1 cellular context compared by ENCODE assay signal in genomic region chr1:193680247-193680923, GRCh38.
TF ChIP-seq lines count a peak whose summit lies in the region.

No MANE protein-coding gene starts in this region.

TF ChIP-seq in IMR-90, 13 proteins besides CTCF, POLR2A, EP300 and RAD21 (continued from another document):
- TF ChIP-seq, protein P1, sequence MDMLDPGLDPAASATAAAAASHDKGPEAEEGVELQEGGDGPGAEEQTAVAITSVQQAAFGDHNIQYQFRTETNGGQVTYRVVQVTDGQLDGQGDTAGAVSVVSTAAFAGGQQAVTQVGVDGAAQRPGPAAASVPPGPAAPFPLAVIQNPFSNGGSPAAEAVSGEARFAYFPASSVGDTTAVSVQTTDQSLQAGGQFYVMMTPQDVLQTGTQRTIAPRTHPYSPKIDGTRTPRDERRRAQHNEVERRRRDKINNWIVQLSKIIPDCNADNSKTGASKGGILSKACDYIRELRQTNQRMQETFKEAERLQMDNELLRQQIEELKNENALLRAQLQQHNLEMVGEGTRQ (IDR thresholded peaks at IDR 0.05; ENCODE audit: low read depth, low read length), result no peak
- TF ChIP-seq RFX5 (IDR thresholded peaks at IDR 0.05; ENCODE audit: low read depth, low read length) (no peak), MAZ (IDR thresholded peaks at IDR 0.05; ENCODE audit: borderline replicate concordance, low read depth, low read length) (no peak), RCOR1 (IDR thresholded peaks at IDR 0.05; ENCODE audit: insufficient replicate concordance, low read length) (no peak), CHD1 (IDR thresholded peaks at IDR 0.05; ENCODE audit: low read depth, low read length) (no peak), NFE2L2 (IDR thresholded peaks at IDR 0.05; ENCODE audit: low read depth, low read length) (no peak), ELK1 (IDR thresholded peaks at IDR 0.05; ENCODE audit: borderline replicate concordance, low read depth, low read length) (no peak), SMC3 (IDR thresholded peaks at IDR 0.05; ENCODE audit: low read depth, low read length) (no peak), CEBPB (IDR thresholded peaks at IDR 0.05; ENCODE audit: low read depth, low read length) (no peak), BHLHE40 (IDR thresholded peaks at IDR 0.05; ENCODE audit: low read depth, low read length) (no peak), MXI1 (IDR thresholded peaks at IDR 0.05; ENCODE audit: borderline replicate concordance, low read depth, low read length) (no peak), FOS (IDR thresholded peaks at IDR 0.05; ENCODE audit: low read depth, low read length) (no peak)
